1 cellular context compared by ENCODE assay signal in the genomic region with DNA sequence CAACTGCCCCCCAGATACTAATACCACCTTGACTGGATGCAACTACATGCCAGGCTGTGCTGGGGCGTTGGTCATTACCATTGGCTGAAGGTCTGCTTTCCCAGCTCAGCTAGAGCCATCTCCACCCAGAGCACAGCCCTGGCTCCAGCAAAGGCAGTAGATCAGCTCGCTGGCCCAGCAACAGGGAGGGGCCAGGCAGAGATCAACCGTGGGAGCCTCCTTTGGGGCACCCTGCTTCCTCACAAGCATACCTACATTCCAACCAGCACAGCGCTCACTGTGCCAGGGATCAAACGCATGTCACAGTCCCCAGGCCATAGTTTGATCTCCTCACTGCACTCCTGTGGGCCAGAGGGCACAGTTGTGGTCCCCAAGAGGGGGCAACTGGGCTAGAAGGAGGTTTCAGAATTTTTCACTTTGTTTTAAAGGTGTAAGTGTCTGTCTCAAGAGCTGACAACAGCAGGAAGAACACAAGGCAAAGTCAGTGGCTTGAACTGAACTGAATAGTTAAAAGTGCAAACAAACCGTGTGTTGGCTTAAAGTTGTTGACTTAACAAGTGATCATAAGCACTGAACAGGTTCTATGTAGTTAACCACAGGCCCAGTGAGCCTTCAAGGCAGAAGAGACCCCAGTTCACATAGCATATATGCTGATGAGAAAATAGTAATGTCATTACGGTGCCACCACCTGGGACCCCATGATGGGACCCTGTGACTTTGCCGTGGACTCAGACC.
A peak's percentile ranks its signal among the peaks of the same experiment; 100 is the strongest.
TF ChIP-seq lines count a peak whose summit lies in the region.

No MANE protein-coding gene starts in this region.

TF ChIP-seq in HepG2, 621 proteins besides CTCF, POLR2A, EP300 and RAD21 (continued from another document):
- TF ChIP-seq SOX13 (IDR thresholded peaks at IDR 0.05) (no peak), SOX13 (CRISPR knock-in tag; conservative IDR thresholded peaks at IDR 0.05 in 1 of 2, IDR thresholded peaks at IDR 0.05 in 1 of 2) (peak in 1 of 2 experiments; percentile 46; a peak in 1 of 4 replicates), HNRNPL (IDR thresholded peaks at IDR 0.05; ENCODE audit: low read depth, low read length) (peak; percentile 71; the same call in 1 of the 2 replicates), ZNF782 (CRISPR knock-in tag; IDR thresholded peaks at IDR 0.05; ENCODE audit: borderline replicate concordance) (no peak), FOXK1 (CRISPR knock-in tag; IDR thresholded peaks at IDR 0.05; ENCODE audit: borderline replicate concordance, low read depth) (peak; percentile 52; the same call in 1 of the 2 replicates), HOXA3 (CRISPR knock-in tag; IDR thresholded peaks at IDR 0.05) (peak; percentile 52; the same call in 1 of the 2 replicates), ZSCAN20 (CRISPR knock-in tag; IDR thresholded peaks at IDR 0.05; ENCODE audit: borderline replicate concordance) (peak; percentile 71; the same call in 1 of the 2 replicates), ZSCAN30 (CRISPR knock-in tag; IDR thresholded peaks at IDR 0.05) (0 out of 2 replicates have a peak, but pooled peaks have one; percentile 31), MAZ (IDR thresholded peaks at IDR 0.05; ENCODE audit: borderline replicate concordance, low read depth, low read length) (no peak), MAZ (CRISPR knock-in tag; IDR thresholded peaks at IDR 0.05; ENCODE audit: low read depth) (peak; percentile 8; the same call in 1 of the 2 replicates), TBX3 (IDR thresholded peaks at IDR 0.05; ENCODE audit: borderline replicate concordance) (peak; percentile 63; the same call in 1 of the 2 replicates), ZFP36 (IDR thresholded peaks at IDR 0.05; ENCODE audit: borderline replicate concordance, low read depth, low read length, partially characterized antibody) (peak; percentile 9), SRF (IDR thresholded peaks at IDR 0.05; ENCODE audit: low read depth, low read length) (no peak), SOX6 (IDR thresholded peaks at IDR 0.05) (no peak), SOX6 (CRISPR knock-in tag; IDR thresholded peaks at IDR 0.05) (peak; percentile 60; the same call in 1 of the 2 replicates), ZMYM4 (CRISPR knock-in tag; IDR thresholded peaks at IDR 0.05) (0 out of 2 replicates have a peak, but pooled peaks have one; percentile 5), ZNF563 (CRISPR knock-in tag; IDR thresholded peaks at IDR 0.05) (0 out of 2 replicates have a peak, but pooled peaks have one; percentile 44), SOX5 (CRISPR knock-in tag; IDR thresholded peaks at IDR 0.05; ENCODE audit: borderline replicate concordance) (peak; percentile 64), MBNL3 (CRISPR knock-in tag; conservative IDR thresholded peaks at IDR 0.05) (no peak), ZNF614 (CRISPR knock-in tag; IDR thresholded peaks at IDR 0.05; ENCODE audit: borderline replicate concordance) (0 out of 2 replicates have a peak, but pooled peaks have one; percentile 11), ZNF12 (CRISPR knock-in tag; IDR thresholded peaks at IDR 0.05) (peak; percentile 18; the same call in 1 of the 2 replicates), KDM5B (CRISPR knock-in tag; IDR thresholded peaks at IDR 0.05; ENCODE audit: borderline replicate concordance) (peak; percentile 65; the same call in 1 of the 2 replicates), SNAI1 (CRISPR knock-in tag; IDR thresholded peaks at IDR 0.05; ENCODE audit: borderline replicate concordance) (no peak), EZH2 (conservative IDR thresholded peaks at IDR 0.05; ENCODE audit: low read depth, low read length) (no peak), ZFP37 (CRISPR knock-in tag; IDR thresholded peaks at IDR 0.05; ENCODE audit: borderline replicate concordance) (0 out of 2 replicates have a peak, but pooled peaks have one; percentile 78), CBFB (CRISPR knock-in tag; IDR thresholded peaks at IDR 0.05) (0 out of 2 replicates have a peak, but pooled peaks have one; percentile 37), ZNF124 (CRISPR knock-in tag; IDR thresholded peaks at IDR 0.05) (0 out of 2 replicates have a peak, but pooled peaks have one; percentile 45), FOXO1 (CRISPR knock-in tag; IDR thresholded peaks at IDR 0.05) (peak; percentile 59; the same call in 1 of the 2 replicates), ZFP82 (CRISPR knock-in tag; IDR thresholded peaks at IDR 0.05; ENCODE audit: borderline replicate concordance) (no peak), MXI1 (IDR thresholded peaks at IDR 0.05; ENCODE audit: borderline replicate concordance, low read depth, low read length) (0 out of 3 replicates have a peak, but pooled peaks have one; percentile 27), TSC22D2 (CRISPR knock-in tag; IDR thresholded peaks at IDR 0.05; ENCODE audit: borderline replicate concordance) (no peak), ZNF160 (CRISPR knock-in tag; IDR thresholded peaks at IDR 0.05) (peak; percentile 26; the same call in 1 of the 2 replicates)
- TF ChIP-seq, protein P1, sequence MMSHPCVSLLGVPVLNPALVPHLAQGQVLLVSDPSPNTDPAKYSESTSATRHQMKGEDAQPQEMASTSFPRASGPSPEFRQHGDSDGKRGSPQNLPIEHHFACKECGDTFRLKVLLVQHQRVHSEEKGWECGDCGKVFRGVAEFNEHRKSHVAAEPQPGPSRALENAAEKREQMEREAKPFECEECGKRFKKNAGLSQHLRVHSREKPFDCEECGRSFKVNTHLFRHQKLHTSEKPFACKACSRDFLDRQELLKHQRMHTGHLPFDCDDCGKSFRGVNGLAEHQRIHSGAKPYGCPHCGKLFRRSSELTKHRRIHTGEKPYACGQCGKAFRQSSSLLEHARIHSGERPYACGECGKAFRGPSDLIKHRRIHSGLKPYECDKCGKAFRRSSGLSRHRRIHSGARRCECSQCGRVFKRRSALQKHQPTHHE (CRISPR knock-in tag; IDR thresholded peaks at IDR 0.05; ENCODE audit: borderline replicate concordance): peak; percentile 50; the same call in 1 of the 2 replicates
- TF ChIP-seq, protein P2, sequence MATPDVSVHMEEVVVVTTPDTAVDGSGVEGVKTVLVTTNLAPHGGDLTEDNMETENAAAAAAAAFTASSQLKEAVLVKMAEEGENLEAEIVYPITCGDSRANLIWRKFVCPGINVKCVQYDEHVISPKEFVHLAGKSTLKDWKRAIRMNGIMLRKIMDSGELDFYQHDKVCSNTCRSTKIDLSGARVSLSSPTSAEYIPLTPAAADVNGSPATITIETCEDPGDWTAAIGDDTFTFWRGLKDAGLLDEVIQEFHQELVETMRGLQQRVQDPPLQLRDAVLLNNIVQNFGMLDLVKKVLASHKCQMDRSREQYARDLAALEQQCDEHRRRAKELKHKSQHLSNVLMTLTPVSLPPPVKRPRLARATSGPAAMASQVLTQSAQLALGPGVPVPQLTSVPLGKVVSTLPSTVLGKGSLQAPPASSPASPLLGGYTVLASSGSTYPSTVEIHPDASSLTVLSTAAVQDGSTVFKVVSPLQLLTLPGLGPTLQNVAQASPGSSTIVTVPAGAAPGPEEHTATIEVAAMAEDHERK (CRISPR knock-in tag; IDR thresholded peaks at IDR 0.05; ENCODE audit: low read depth): no peak
- TF ChIP-seq, protein P3, sequence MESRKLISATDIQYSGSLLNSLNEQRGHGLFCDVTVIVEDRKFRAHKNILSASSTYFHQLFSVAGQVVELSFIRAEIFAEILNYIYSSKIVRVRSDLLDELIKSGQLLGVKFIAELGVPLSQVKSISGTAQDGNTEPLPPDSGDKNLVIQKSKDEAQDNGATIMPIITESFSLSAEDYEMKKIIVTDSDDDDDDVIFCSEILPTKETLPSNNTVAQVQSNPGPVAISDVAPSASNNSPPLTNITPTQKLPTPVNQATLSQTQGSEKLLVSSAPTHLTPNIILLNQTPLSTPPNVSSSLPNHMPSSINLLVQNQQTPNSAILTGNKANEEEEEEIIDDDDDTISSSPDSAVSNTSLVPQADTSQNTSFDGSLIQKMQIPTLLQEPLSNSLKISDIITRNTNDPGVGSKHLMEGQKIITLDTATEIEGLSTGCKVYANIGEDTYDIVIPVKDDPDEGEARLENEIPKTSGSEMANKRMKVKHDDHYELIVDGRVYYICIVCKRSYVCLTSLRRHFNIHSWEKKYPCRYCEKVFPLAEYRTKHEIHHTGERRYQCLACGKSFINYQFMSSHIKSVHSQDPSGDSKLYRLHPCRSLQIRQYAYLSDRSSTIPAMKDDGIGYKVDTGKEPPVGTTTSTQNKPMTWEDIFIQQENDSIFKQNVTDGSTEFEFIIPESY (CRISPR knock-in tag; IDR thresholded peaks at IDR 0.05): peak; percentile 26; the same call in 1 of the 2 replicates
- TF ChIP-seq, protein P4, sequence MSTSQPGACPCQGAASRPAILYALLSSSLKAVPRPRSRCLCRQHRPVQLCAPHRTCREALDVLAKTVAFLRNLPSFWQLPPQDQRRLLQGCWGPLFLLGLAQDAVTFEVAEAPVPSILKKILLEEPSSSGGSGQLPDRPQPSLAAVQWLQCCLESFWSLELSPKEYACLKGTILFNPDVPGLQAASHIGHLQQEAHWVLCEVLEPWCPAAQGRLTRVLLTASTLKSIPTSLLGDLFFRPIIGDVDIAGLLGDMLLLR (CRISPR knock-in tag; IDR thresholded peaks at IDR 0.05): no peak
- TF ChIP-seq, protein P5, sequence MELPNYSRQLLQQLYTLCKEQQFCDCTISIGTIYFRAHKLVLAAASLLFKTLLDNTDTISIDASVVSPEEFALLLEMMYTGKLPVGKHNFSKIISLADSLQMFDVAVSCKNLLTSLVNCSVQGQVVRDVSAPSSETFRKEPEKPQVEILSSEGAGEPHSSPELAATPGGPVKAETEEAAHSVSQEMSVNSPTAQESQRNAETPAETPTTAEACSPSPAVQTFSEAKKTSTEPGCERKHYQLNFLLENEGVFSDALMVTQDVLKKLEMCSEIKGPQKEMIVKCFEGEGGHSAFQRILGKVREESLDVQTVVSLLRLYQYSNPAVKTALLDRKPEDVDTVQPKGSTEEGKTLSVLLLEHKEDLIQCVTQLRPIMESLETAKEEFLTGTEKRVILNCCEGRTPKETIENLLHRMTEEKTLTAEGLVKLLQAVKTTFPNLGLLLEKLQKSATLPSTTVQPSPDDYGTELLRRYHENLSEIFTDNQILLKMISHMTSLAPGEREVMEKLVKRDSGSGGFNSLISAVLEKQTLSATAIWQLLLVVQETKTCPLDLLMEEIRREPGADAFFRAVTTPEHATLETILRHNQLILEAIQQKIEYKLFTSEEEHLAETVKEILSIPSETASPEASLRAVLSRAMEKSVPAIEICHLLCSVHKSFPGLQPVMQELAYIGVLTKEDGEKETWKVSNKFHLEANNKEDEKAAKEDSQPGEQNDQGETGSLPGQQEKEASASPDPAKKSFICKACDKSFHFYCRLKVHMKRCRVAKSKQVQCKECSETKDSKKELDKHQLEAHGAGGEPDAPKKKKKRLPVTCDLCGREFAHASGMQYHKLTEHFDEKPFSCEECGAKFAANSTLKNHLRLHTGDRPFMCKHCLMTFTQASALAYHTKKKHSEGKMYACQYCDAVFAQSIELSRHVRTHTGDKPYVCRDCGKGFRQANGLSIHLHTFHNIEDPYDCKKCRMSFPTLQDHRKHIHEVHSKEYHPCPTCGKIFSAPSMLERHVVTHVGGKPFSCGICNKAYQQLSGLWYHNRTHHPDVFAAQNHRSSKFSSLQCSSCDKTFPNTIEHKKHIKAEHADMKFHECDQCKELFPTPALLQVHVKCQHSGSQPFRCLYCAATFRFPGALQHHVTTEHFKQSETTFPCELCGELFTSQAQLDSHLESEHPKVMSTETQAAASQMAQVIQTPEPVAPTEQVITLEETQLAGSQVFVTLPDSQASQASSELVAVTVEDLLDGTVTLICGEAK (IDR thresholded peaks at IDR 0.05): no peak
- TF ChIP-seq, protein P5 (CRISPR knock-in tag; IDR thresholded peaks at IDR 0.05): no peak; the same call in none of the 2 replicates
- TF ChIP-seq, protein P6, sequence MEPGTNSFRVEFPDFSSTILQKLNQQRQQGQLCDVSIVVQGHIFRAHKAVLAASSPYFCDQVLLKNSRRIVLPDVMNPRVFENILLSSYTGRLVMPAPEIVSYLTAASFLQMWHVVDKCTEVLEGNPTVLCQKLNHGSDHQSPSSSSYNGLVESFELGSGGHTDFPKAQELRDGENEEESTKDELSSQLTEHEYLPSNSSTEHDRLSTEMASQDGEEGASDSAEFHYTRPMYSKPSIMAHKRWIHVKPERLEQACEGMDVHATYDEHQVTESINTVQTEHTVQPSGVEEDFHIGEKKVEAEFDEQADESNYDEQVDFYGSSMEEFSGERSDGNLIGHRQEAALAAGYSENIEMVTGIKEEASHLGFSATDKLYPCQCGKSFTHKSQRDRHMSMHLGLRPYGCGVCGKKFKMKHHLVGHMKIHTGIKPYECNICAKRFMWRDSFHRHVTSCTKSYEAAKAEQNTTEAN (CRISPR knock-in tag; conservative IDR thresholded peaks at IDR 0.05): peak; percentile 62; the same call in 1 of the 2 replicates
- TF ChIP-seq, protein P7, sequence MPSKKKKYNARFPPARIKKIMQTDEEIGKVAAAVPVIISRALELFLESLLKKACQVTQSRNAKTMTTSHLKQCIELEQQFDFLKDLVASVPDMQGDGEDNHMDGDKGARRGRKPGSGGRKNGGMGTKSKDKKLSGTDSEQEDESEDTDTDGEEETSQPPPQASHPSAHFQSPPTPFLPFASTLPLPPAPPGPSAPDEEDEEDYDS (CRISPR knock-in tag; IDR thresholded peaks at IDR 0.05): no peak
